8 cellular contexts compared by ENCODE assay signal in the genomic region with DNA sequence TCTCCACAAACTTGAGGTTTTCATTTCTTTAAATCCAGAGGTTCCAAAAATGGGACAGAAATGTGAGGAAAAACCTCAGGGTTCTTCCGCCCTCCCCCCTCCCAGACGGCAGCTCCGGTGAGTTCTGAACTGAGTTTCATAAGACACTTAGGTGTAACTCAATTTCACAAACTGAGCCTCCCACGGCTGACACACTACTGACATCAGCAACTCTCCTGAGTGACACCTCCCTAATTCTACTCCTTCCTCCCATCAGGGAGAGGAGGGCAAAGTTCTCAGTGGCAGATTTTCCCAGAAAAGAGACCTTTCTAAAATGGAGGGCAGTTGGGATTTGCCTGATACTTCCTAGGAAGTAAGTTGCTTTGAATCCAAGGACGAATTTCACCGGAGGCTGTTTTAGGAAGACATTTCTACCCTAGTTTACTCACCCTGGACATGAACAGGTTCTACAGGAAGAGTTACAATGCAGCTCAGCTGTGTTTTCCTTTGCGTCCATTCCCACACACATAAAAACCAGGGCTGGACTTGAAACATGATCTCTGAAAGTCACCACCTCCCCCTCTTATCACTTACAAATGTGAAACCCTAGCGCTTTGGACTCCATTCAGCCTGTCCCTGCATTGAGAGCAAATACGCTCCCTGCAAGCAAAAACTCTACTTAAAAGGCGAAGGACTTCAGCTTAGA.
DNase-seq lines count a peak whose midpoint lies in the region; ATAC-seq and TF ChIP-seq lines count a peak whose summit lies in the region.

No MANE protein-coding gene starts in this region.

- peaks cover 13 to 43% of the 10 kb centered on the region in 2 donors for H3K36me3 Mint-ChIP-seq in activated naive CD4-positive, alpha-beta T cell treated with anti-CD3 and anti-CD28 coated beads, Interleukin-2, amount 50 U/mL, for 72 hours

- POLR2A ChIA-PET in BJ (lab: Charles Lee) = no interaction called here

- no peaks in the 10 kb centered on the region for H3K9me3 Mint-ChIP-seq in activated naive CD4-positive, alpha-beta T cell treated with anti-CD3 and anti-CD28 coated beads, Interleukin-2, amount 50 U/mL, for 72 hours

- TF ChIP-seq CTCF in BJ (IDR thresholded peaks at IDR 0.05; ENCODE audit: insufficient read depth, low read depth, low read length) (no peak), right atrium auricular region (IDR thresholded peaks at IDR 0.05) (no peak)

- DNase-seq in BJ (ENCODE audit: low read depth) (peak; percentile 2), NCI-H2107 (lab: John Stamatoyannopoulos, UW) (peak; percentile 12), right atrium auricular region (ENCODE audit: low spot score) (peak; percentile 68)
- peak in 1 of 2 donors; percentile 47 for DNase-seq in activated naive CD4-positive, alpha-beta T cell treated with anti-CD3 and anti-CD28 coated beads, Interleukin-2, amount 50 U/mL, for 72 hours (ENCODE audit: low spot score in 2 of 2)

- no peaks in the 10 kb centered on the region for H3K9me3 ChIP-seq in right atrium auricular region
- no peaks in the 10 kb centered on the region for H3K9me3 ChIP-seq in skeletal muscle satellite cell (replicated peaks; ENCODE audit: low read length)

- H3K4me3 ChIP-seq in BJ (ENCODE audit: low read depth, low read length) (no peak overlapping the region), right atrium auricular region (peak overlapping the region; percentile 20 to 35), skeletal muscle satellite cell (ENCODE audit: low read length) (no peak overlapping the region)

- no peak overlapping the region for H3K9ac ChIP-seq in skeletal muscle satellite cell (ENCODE audit: low read depth, low read length)

- H3K4me1 ChIP-seq in right atrium auricular region = peaks cover 0 to 23% of the 10 kb centered on the region in 2 donors
- peaks cover 15% of the 10 kb centered on the region for H3K4me1 ChIP-seq in skeletal muscle satellite cell (ENCODE audit: control insufficient read depth, insufficient read depth, low read length)

- no peaks in the 10 kb centered on the region for H3K36me3 ChIP-seq in BJ (ENCODE audit: control insufficient read depth, insufficient read depth, low read length)
- H3K36me3 ChIP-seq in right atrium auricular region = no peaks in the 10 kb centered on the region
- H3K36me3 ChIP-seq in skeletal muscle satellite cell (ENCODE audit: insufficient read depth, low read length) = no peaks in the 10 kb centered on the region

- peak overlapping the region; percentile 89 to 99 for H3K27ac Mint-ChIP-seq in activated naive CD4-positive, alpha-beta T cell treated with anti-CD3 and anti-CD28 coated beads, Interleukin-2, amount 50 U/mL, for 72 hours

- peak overlapping the region; percentile 68 to 80 for H3K27ac ChIP-seq in right atrium auricular region

- peak; percentile 19 to 29 for ATAC-seq in activated naive CD4-positive, alpha-beta T cell treated with anti-CD3 and anti-CD28 coated beads, Interleukin-2, amount 50 U/mL, for 72 hours
- no peak for ATAC-seq in GM21737 (IDR thresholded peaks at IDR 0.05; ENCODE audit: unreplicated experiment)
- no peak for ATAC-seq in GM19023 (IDR thresholded peaks at IDR 0.05; ENCODE audit: unreplicated experiment)
- no peak for ATAC-seq in GM21367 (IDR thresholded peaks at IDR 0.05; ENCODE audit: unreplicated experiment)

- H3K27me3 ChIP-seq in BJ (ENCODE audit: control insufficient read depth, insufficient read depth, low read length) (no peaks in the 10 kb centered on the region; the same call in 1 of the 2 replicates), right atrium auricular region (no peaks in the 10 kb centered on the region), skeletal muscle satellite cell (ENCODE audit: control insufficient read depth, insufficient read depth, low read length) (no peaks in the 10 kb centered on the region)

- H3K4me2 ChIP-seq in skeletal muscle satellite cell (ENCODE audit: low read length) = peak overlapping the region; percentile 7

- CTCF ChIA-PET in BJ (lab: Yijun Ruan, JAX) = interaction anchor here (1.2 to 1.4 kb wide), 2 partner anchors 14 to 39 kb away, joined by 4 read pairs; no protein-coding TSS in a partner anchor

Comparison
In these comparisons a context has a peak if more than half of its experiments do, and no peak if none do; other contexts are left out.
1. H3K4me3 ChIP-seq: peak in right atrium auricular region (2 of 2); none in BJ (single experiment) and skeletal muscle satellite cell (single experiment).
2. ATAC-seq: peak in activated naive CD4-positive, alpha-beta T cell treated with anti-CD3 and anti-CD28 coated beads, Interleukin-2, amount 50 U/mL, for 72 hours (2 of 2); none in GM21737 (single experiment), GM19023 (single experiment) and GM21367 (single experiment).